10 cellular contexts compared by ENCODE assay signal in the genomic region with DNA sequence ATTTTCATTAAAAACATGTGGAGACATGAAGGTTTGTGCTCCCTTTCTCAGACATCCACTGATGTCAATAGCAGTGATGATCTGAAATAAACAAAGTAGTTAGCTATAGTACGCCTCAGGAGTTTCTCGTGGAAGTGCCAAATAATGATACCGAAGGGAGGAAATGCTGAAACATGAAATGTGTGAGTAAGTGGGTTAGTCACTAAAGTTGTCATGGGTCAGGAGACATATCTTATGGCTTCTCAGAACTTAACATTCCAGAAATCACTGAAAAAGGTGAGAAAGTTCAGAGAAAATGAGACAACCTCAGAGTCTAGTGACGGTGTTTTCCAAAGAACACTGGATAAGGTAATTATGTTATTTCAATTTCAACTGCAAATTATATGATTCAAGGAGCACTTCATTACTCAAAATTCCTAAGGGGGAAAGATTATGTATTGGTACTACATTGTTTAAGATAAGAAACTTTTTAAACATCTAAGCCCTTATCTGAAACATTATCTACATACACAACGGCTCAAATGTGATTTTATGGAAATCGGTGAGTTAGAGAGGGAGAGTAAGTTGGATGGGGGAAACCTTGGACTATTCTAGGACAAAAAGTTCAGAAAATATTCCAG. TPM values are rescaled to one million over a fixed set of nuclear protein-coding genes. Genes with fewer than 3 reads are reported as not detected.
DNase-seq lines count a peak whose midpoint lies in the region; ATAC-seq, FAIRE-seq and TF ChIP-seq lines count a peak whose summit lies in the region.
"Had no signal": no experiment of that assay in that cellular context is flagged by ENCODE, and none has a peak within 500 bp of the region (broad histone marks: within the 10 kb centered on the region; RNA-seq: fewer than 3 reads in every experiment).

No MANE protein-coding gene starts in this region.

- peaks cover 31% of the 10 kb centered on the region for H3K4me1 ChIP-seq in keratinocyte (ENCODE audit: control insufficient read depth, extremely low read depth, insufficient read depth, low read length)

- peak overlapping the region; percentile 0 for H2AFZ ChIP-seq in keratinocyte (ENCODE audit: control insufficient read depth, low read length)

- ATAC-seq in GM19397 (IDR thresholded peaks at IDR 0.05; ENCODE audit: unreplicated experiment) (no peak), GM18520 (IDR thresholded peaks at IDR 0.05; ENCODE audit: unreplicated experiment) (no peak)
- ATAC-seq: HepG2 had no signal

- H3K9ac ChIP-seq in keratinocyte (ENCODE audit: control insufficient read depth, extremely low read depth, insufficient read depth, low read length), result peak overlapping the region; percentile 78

- H3K27me3 ChIP-seq in keratinocyte (ENCODE audit: control insufficient read depth, extremely low read depth, insufficient read depth, low read length), result no peaks in the 10 kb centered on the region

- H3K36me3 ChIP-seq in keratinocyte (ENCODE audit: control insufficient read depth in 2 of 2, extremely low read depth in 1 of 2, insufficient read depth in 2 of 2, low read length in 2 of 2), result no peaks in the 10 kb centered on the region

- H3K27me3 Mint-ChIP-seq in activated naive CD8-positive, alpha-beta T cell treated with anti-CD3 and anti-CD28 coated beads for 36 hours, result peaks cover 3% of the 10 kb centered on the region

- H3K9me3 ChIP-seq in keratinocyte (ENCODE audit: control insufficient read depth, low read depth, low read length), result no peaks in the 10 kb centered on the region

- peak; percentile 90 for FAIRE-seq in keratinocyte (lab: Jason Lieb, UNC)
- FAIRE-seq: HepG2 had no signal

- no peaks in the 10 kb centered on the region for H4K20me1 ChIP-seq in keratinocyte (ENCODE audit: control insufficient read depth, extremely low read depth, insufficient read depth, low read length)

- peak overlapping the region; percentile 86 for H3K4me2 ChIP-seq in keratinocyte (ENCODE audit: control insufficient read depth, extremely low read depth, insufficient read depth, low read depth, low read length)

- H3K4me3 Mint-ChIP-seq in activated naive CD8-positive, alpha-beta T cell treated with anti-CD3 and anti-CD28 coated beads for 36 hours, result peak overlapping the region; percentile 59

- H3K9me3 Mint-ChIP-seq in activated naive CD8-positive, alpha-beta T cell treated with anti-CD3 and anti-CD28 coated beads for 36 hours, result no peaks in the 10 kb centered on the region

- H3K4me3 ChIP-seq in keratinocyte (ENCODE audit: control insufficient read depth in 2 of 3, extremely low read depth in 1 of 3, insufficient read depth in 2 of 3, low read depth in 1 of 3, low read length in 3 of 3), result peak overlapping the region in 2 of 3 experiments; percentile 65 to 66

- TF ChIP-seq CTCF in keratinocyte (optimal IDR thresholded peaks at IDR 0.05 in 1 of 3, IDR thresholded peaks at IDR 0.05 in 1 of 3, conservative IDR thresholded peaks at IDR 0.05 in 1 of 3; ENCODE audit: extremely low read depth in 1 of 3, insufficient read depth in 2 of 3, low read length in 3 of 3), result no peak

- dilution Hi-C loops in keratinocyte (cut with MboI; ENCODE audit: extremely low pct_ligation_motif_present, low sequenced_read_pairs), result no loop called here

- H3K9me1 ChIP-seq in keratinocyte (ENCODE audit: control insufficient read depth, extremely low read depth, insufficient read depth, low read length), result no peaks in the 10 kb centered on the region

- H3K36me3 Mint-ChIP-seq in activated naive CD8-positive, alpha-beta T cell treated with anti-CD3 and anti-CD28 coated beads for 36 hours, result no peaks in the 10 kb centered on the region

- H3K27ac ChIP-seq in keratinocyte (ENCODE audit: control insufficient read depth, insufficient read depth, low read length), result peak overlapping the region; percentile 100

- H3K27ac Mint-ChIP-seq in activated naive CD8-positive, alpha-beta T cell treated with anti-CD3 and anti-CD28 coated beads for 36 hours, result peak overlapping the region; percentile 74

- no peaks in the 10 kb centered on the region for H3K79me2 ChIP-seq in keratinocyte (ENCODE audit: control insufficient read depth, insufficient read depth, low read length)

- in situ Hi-C loops in ACHN (cut with HindIII; ENCODE audit: low pct_ligation_motif_present, low pct_unique_long_range_greater_than_20kb, low sequenced_read_pairs), result no loop called here

- DNase-seq in ACHN, result peak; percentile 95
- peak; percentile 85 for DNase-seq in HCEC 1CT
- DNase-seq in activated naive CD8-positive, alpha-beta T cell treated with anti-CD3 and anti-CD28 coated beads for 36 hours, result no peak
- peak; percentile 75 for DNase-seq in keratinocyte (ENCODE audit: low read depth, low spot score)
- no peak for DNase-seq in DMS 273 treated with DMSO at 0.1 percent for 48 hours (lab: John Stamatoyannopoulos, UW)
- no peak for DNase-seq in activated gamma-delta T cell treated with Interleukin-2 at 50 U/mL for 16 hours
- DNase-seq: NCI-H446 treated with DMSO at 0.1 percent for 48 hours had no signal

- H3K4me1 Mint-ChIP-seq in activated naive CD8-positive, alpha-beta T cell treated with anti-CD3 and anti-CD28 coated beads for 36 hours, result peaks cover 15% of the 10 kb centered on the region

RNA-seq across cellular contexts. Expression of a gene that starts 20.6 kb away (rescaled TPM):
- 1 to 10 TPM; 7.9 to 8.1 TPM for total RNA-seq in activated naive CD8-positive, alpha-beta T cell treated with anti-CD3 and anti-CD28 coated beads for 36 hours
- polyA plus RNA-seq in keratinocyte, result 6.6 to 10.6 TPM (median 7.6 TPM) in 3 replicates
- polyA plus RNA-seq in keratinocyte (2011; ENCODE audit: low read depth), result 14.5 TPM
- 3.9 and 5.7 TPM in 2 replicates for polyA plus RNA-seq in keratinocyte (2011; cell fraction: cytosol; rRNA removed)
- 11.3 and 11.6 TPM in 2 replicates for polyA plus RNA-seq in keratinocyte (2011; cell fraction: nucleus; rRNA removed)
- polyA plus RNA-seq in keratinocyte (2012; ENCODE audit: low replicate concordance), result 9.9 and 18.8 TPM in 2 replicates
- 8.1 to 17.3 TPM (median 8.8 TPM) in 3 replicates for polyA minus RNA-seq in keratinocyte
- 5.4 TPM for polyA minus RNA-seq in keratinocyte (2011; cell fraction: cytosol; rRNA and poly(A)+ RNA removed)
- polyA minus RNA-seq in keratinocyte (2011; cell fraction: nucleus; rRNA and poly(A)+ RNA removed), result 10.4 and 18.2 TPM in 2 replicates
- total RNA-seq: HepG2 had no signal
- polyA plus RNA-seq: HepG2 had no signal

Comparison
In these comparisons a context has a peak if more than half of its experiments do, and no peak if none do; other contexts are left out.
1. DNase-seq: peak in ACHN (single experiment), HCEC 1CT (single experiment) and keratinocyte (single experiment); none in activated naive CD8-positive, alpha-beta T cell treated with anti-CD3 and anti-CD28 coated beads for 36 hours (single experiment), DMS 273 treated with DMSO at 0.1 percent for 48 hours (single experiment) and activated gamma-delta T cell treated with Interleukin-2 at 50 U/mL for 16 hours (single experiment).